In genomic region chr11:111417011-111417765, GRCh38 we compare ENCODE assay signal across 8 cellular contexts. TPM values are rescaled to one million over a fixed set of nuclear protein-coding genes. Genes with fewer than 3 reads are reported as not detected.
DNase-seq lines count a peak whose midpoint lies in the region; ATAC-seq and TF ChIP-seq lines count a peak whose summit lies in the region.

No MANE protein-coding gene starts in this region.

- H3K4me3 Mint-ChIP-seq in activated naive CD8-positive, alpha-beta T cell: peak overlapping the region; percentile 36

- 36 to 50% (median 46%) methylated on average over 8 of the region's 8 CpGs for WGBS in psoas muscle, 3 donors
- 69% methylated on average over 8 of the region's 8 CpGs for WGBS in aorta, 2 donors

- peaks cover 2% of the 10 kb centered on the region for H3K36me3 Mint-ChIP-seq in activated naive CD8-positive, alpha-beta T cell

- no peak overlapping the region for H3K4me3 ChIP-seq in psoas muscle
- no peak overlapping the region for H3K4me3 ChIP-seq in aorta (ENCODE audit: low read length in 2 of 2)

- H3K27me3 ChIP-seq in psoas muscle (ENCODE audit: insufficient read depth in 3 of 3, low read length in 2 of 3) (no peaks in the 10 kb centered on the region), aorta (ENCODE audit: control insufficient read depth in 1 of 2, insufficient read depth in 2 of 2, low read length in 1 of 2) (no peaks in the 10 kb centered on the region)

- H3K4me1 Mint-ChIP-seq in activated naive CD8-positive, alpha-beta T cell (ENCODE audit: low read depth): peaks cover 57% of the 10 kb centered on the region

- no peaks in the 10 kb centered on the region for H3K9me3 ChIP-seq in psoas muscle
- no peaks in the 10 kb centered on the region for H3K9me3 ChIP-seq in aorta (ENCODE audit: control insufficient read depth, low read length)

- no peak for TF ChIP-seq CTCF in psoas muscle (IDR thresholded peaks at IDR 0.05)

- DNase-seq in GF-D8 (lab: John Stamatoyannopoulos, UW) (peak; percentile 48), psoas muscle (no peak), aorta (no peak), MV-4-11 (lab: John Stamatoyannopoulos, UW) (no peak), NCI-H2081 (lab: John Stamatoyannopoulos, UW) (no peak)

- peak; percentile 52 for ATAC-seq in GM19455 (IDR thresholded peaks at IDR 0.05; ENCODE audit: unreplicated experiment)
- peak; percentile 42 for ATAC-seq in HG03469 (IDR thresholded peaks at IDR 0.05; ENCODE audit: unreplicated experiment)
- peak in 3 of 4 donors; percentile 18 to 38 (median 25) for ATAC-seq in psoas muscle
- ATAC-seq in aorta (ENCODE audit: low FRiP score): no peak

- H3K27ac ChIP-seq in psoas muscle (peak overlapping the region; percentile 68), aorta (ENCODE audit: low read depth in 1 of 2, low read length in 2 of 2) (peak overlapping the region in 1 of 2 donors; percentile 41)

- H3K36me3 ChIP-seq in psoas muscle (ENCODE audit: insufficient read depth in 1 of 2, low read depth in 1 of 2) (no peaks in the 10 kb centered on the region), aorta (ENCODE audit: control insufficient read depth in 1 of 2, insufficient read depth in 2 of 2, low read length in 1 of 2) (no peaks in the 10 kb centered on the region)

- peak overlapping the region; percentile 87 for H3K27ac Mint-ChIP-seq in activated naive CD8-positive, alpha-beta T cell

- no peaks in the 10 kb centered on the region for H3K27me3 Mint-ChIP-seq in activated naive CD8-positive, alpha-beta T cell

- H3K4me1 ChIP-seq in psoas muscle: peaks cover 25% of the 10 kb centered on the region
- peaks cover 2 to 7% of the 10 kb centered on the region in 2 donors for H3K4me1 ChIP-seq in aorta (ENCODE audit: control insufficient read depth in 1 of 2, insufficient read depth in 2 of 2, low read length in 2 of 2)

- H3K9me3 Mint-ChIP-seq in activated naive CD8-positive, alpha-beta T cell (ENCODE audit: low read depth): no peaks in the 10 kb centered on the region

- intact Hi-C loops in psoas muscle (cut with DNase I) (no loop called here), aorta (cut with DNase I) (no loop called here)

RNA-seq across cellular contexts. Expression of gene POU2AF1, which starts 38.1 kb away (rescaled TPM):
- under 1 TPM in 2 of 4 donors, not detected in 2; 0.21 to 0.25 TPM for total RNA-seq in psoas muscle
- under 1 TPM in 2 of 3 donors, not detected in 1; 0.01 to 0.05 TPM for polyA plus RNA-seq in psoas muscle
- total RNA-seq in aorta: 1 to 10 TPM in 1 of 2 donors, under 1 TPM in 1; 0.45 to 1.2 TPM
- polyA plus RNA-seq in aorta: under 1 TPM; 0.05 to 0.63 TPM
